10 cellular contexts compared by ENCODE assay signal in the genomic region with DNA sequence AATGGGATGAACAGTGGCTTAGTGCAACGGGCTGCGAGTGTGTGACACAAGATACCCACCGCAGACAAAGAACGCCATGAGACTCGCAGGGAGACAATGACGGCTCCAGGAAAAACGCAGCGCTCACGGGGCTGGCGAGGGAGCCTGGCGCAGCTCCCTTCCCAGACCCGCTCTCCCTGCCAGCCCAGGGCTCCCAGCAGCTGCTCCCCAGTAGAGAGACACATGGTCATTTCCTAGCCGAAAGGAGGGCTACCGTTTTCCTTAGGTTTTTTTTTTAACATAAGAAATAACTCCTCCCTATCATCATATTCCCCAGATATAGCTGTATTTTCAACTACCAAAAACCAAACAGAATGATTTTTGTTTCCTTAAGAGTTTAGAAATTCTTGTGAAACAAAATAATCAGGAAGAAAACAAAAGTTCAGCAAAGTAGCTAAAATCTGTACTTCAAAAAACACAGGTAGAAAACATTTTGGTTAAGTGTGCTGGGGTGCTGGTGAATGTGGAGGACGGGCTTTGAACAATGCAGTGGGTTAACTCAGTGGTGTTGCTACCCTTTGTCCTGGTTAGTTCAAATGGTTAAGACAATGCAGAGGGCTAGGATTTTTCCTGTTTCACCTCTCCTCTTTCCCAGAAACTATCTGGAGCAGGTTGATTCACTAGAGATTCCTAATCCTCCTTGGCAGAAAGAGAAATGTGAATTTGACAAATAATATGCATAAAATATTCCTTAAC.
DNase-seq lines count a peak whose midpoint lies in the region; ATAC-seq, FAIRE-seq and TF ChIP-seq lines count a peak whose summit lies in the region.
"Had no signal": no experiment of that assay in that cellular context is flagged by ENCODE, and none has a peak within 500 bp of the region (broad histone marks: within the 10 kb centered on the region; RNA-seq: fewer than 3 reads in every experiment).

No MANE protein-coding gene starts in this region.

- H3K27me3 Mint-ChIP-seq in endothelial cell (ENCODE audit: unreplicated experiment), result peaks cover 2% of the 10 kb centered on the region
- H3K27me3 Mint-ChIP-seq in mesothelial cell of epicardium (ENCODE audit: low read depth), result no peaks in the 10 kb centered on the region

- H3K4me3 ChIP-seq in AG04449 (ENCODE audit: low read depth, low read length), result peak overlapping the region; percentile 46

- TF ChIP-seq POLR2A in GM12892 (IDR thresholded peaks at IDR 0.05; ENCODE audit: low read depth, low read length), result no peak

- no peak for ATAC-seq in GM18861 (IDR thresholded peaks at IDR 0.05; ENCODE audit: unreplicated experiment)

- H3K9me3 Mint-ChIP-seq in endothelial cell (ENCODE audit: unreplicated experiment), result no peaks in the 10 kb centered on the region
- H3K9me3 Mint-ChIP-seq in mesothelial cell of epicardium, result no peaks in the 10 kb centered on the region
- H3K9me3 Mint-ChIP-seq: T-helper 1 cell treated with Interleukin-12 subunit alpha and Interleukin-12 subunit beta and Interleukin-4 antibody, amounts not matched to agents 30 μg/mL and 1 μg/mL, for 36 hours had no signal

- H3K4me1 Mint-ChIP-seq in endothelial cell (ENCODE audit: unreplicated experiment) (peaks cover 36% of the 10 kb centered on the region), mesothelial cell of epicardium (peaks cover 31% of the 10 kb centered on the region)

- no peak for DNase-seq in AG04449 (ENCODE audit: low read depth, low spot score)
- DNase-seq in NCI-H2107 treated with DMSO at 0.1 percent for 48 hours (lab: John Stamatoyannopoulos, UW; ENCODE audit: unreplicated experiment), result peak; percentile 79
- DNase-seq in endothelial cell (ENCODE audit: low spot score), result peak; percentile 39
- DNase-seq in mesothelial cell of epicardium (ENCODE audit: low spot score in 2 of 2, unreplicated experiment in 2 of 2), result peak in 1 of 2 experiments; percentile 50
- DNase-seq in COLO829 (ENCODE audit: low spot score), result no peak
- DNase-seq in activated CD4-positive, alpha-beta T cell treated with anti-CD3 and anti-CD28 coated beads, Interleukin-2, amount 50 U/mL, for 4 hours, result no peak
- no peak for DNase-seq in GM12892 (ENCODE audit: insufficient read length)
- DNase-seq: DND-41 had no signal

- H3K4me3 Mint-ChIP-seq in endothelial cell (ENCODE audit: unreplicated experiment), result no peak overlapping the region
- H3K4me3 Mint-ChIP-seq in mesothelial cell of epicardium, result peak overlapping the region; percentile 70
- H3K4me3 Mint-ChIP-seq: T-helper 1 cell treated with Interleukin-12 subunit alpha and Interleukin-12 subunit beta and Interleukin-4 antibody, amounts not matched to agents 30 μg/mL and 1 μg/mL, for 36 hours had no signal

- H3K36me3 Mint-ChIP-seq in endothelial cell (ENCODE audit: low read depth, unreplicated experiment), result no peaks in the 10 kb centered on the region
- no peaks in the 10 kb centered on the region for H3K36me3 Mint-ChIP-seq in mesothelial cell of epicardium

- FAIRE-seq in GM12892 (lab: Jason Lieb, UNC), result no peak

- TF ChIP-seq CTCF in AG04449 (IDR thresholded peaks at IDR 0.05; ENCODE audit: insufficient read depth, low read length, missing control alignments) (no peak), endothelial cell (IDR thresholded peaks at IDR 0.05; ENCODE audit: unreplicated experiment) (no peak), mesothelial cell of epicardium (IDR thresholded peaks at IDR 0.05; ENCODE audit: unreplicated experiment) (no peak)

- H3K27ac Mint-ChIP-seq in endothelial cell (ENCODE audit: unreplicated experiment), result peak overlapping the region; percentile 85
- H3K27ac Mint-ChIP-seq in mesothelial cell of epicardium, result peak overlapping the region; percentile 84
- H3K27ac Mint-ChIP-seq: T-helper 1 cell treated with Interleukin-12 subunit alpha and Interleukin-12 subunit beta and Interleukin-4 antibody, amounts not matched to agents 30 μg/mL and 1 μg/mL, for 36 hours had no signal

- CTCF ChIA-PET in AG04449 (lab: Yijun Ruan, JAX), result interaction anchor here (1.4 to 1.5 kb wide), 4 partner anchors 234 to 349 kb away, joined by 3 to 9 read pairs (median 6); no protein-coding TSS in a partner anchor

- POLR2A ChIA-PET in AG04449 (lab: Yijun Ruan, JAX), result no interaction called here

Comparison
In these comparisons a context has a peak if more than half of its experiments do, and no peak if none do; other contexts are left out.
1. DNase-seq: peak in NCI-H2107 treated with DMSO at 0.1 percent for 48 hours (single experiment) and endothelial cell (single experiment); none in AG04449 (single experiment), COLO829 (single experiment), activated CD4-positive, alpha-beta T cell treated with anti-CD3 and anti-CD28 coated beads, Interleukin-2, amount 50 U/mL, for 4 hours (0 of 2) and GM12892 (single experiment).